Comparison of ENCODE assay signal across 8 cellular contexts in the genomic region with DNA sequence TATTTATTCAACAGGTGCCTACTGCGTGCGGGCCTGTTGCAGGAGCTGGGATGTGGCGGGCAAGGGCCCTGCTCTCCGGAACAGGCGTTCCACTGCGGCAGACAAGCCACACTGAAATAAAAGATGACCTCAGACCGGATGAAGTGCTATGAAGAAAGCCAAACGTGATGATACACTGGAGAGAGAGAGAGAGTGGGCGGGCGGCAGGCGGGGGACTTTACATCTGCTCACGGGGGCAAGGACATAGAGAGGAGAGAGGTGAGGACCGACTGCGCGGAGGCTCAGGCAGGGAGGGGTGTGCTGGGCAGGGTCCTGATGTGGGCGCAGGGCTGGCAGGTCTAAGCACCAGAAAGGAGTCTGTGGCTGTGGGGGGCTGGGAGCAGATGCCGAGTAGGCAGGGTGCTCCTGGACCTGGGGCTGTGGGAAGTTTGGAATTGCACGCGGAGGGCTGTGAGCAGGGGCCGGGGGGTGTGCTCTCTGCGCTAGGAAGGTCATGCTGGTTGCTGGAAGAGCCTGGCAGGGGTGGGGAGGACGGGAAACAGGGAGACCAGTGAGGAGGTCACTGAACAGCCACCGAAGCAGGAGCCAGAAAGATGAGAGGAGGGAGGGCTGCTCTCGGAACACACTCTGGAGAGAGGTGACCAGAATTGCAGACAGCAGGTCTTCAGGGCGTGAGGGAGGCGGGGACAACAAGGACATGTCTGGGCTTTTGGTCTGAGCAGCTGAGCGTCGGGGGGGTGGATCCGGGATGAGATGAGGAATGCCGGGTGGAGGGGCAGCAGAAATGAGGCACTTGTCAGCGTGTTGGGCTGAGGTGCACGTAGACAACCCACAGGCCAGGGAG. TPM values are rescaled to one million over a fixed set of nuclear protein-coding genes. Genes with fewer than 3 reads are reported as not detected.
DNase-seq lines count a peak whose midpoint lies in the region; ATAC-seq and TF ChIP-seq lines count a peak whose summit lies in the region.

No MANE protein-coding gene starts in this region.

- peak; percentile 88 for ATAC-seq in SK-N-SH treated with all-trans-retinoic acid at 6 μM for 48 hours
- ATAC-seq in foreskin keratinocyte = peak; percentile 76
- ATAC-seq in HG02798 (IDR thresholded peaks at IDR 0.05; ENCODE audit: poor library complexity, unreplicated experiment) = no peak
- no peak for ATAC-seq in activated CD4-positive, CD25-positive, alpha-beta regulatory T cell treated with anti-CD3 and anti-CD28 coated beads, Interleukin-2, amount 50 U/mL, for 24 hours

- intact Hi-C loops in posterior vena cava (cut with DNase I) = no loop called here

- no peak overlapping the region for H3K27ac ChIP-seq in foreskin keratinocyte

- TF ChIP-seq CTCF in foreskin keratinocyte (conservative IDR thresholded peaks at IDR 0.05) = no peak

- no peaks in the 10 kb centered on the region for H3K27me3 ChIP-seq in foreskin keratinocyte

- in situ Hi-C loops in G401 (cut with HindIII; ENCODE audit: low sequenced_read_pairs) = no loop called here

- H3K4me1 ChIP-seq in foreskin keratinocyte = peaks cover 14% of the 10 kb centered on the region

- DNase-seq in G401 (ENCODE audit: low spot score) = peak; percentile 79
- DNase-seq in foreskin keratinocyte = peak; percentile 55 to 76
- DNase-seq in posterior vena cava (ENCODE audit: low spot score) = peak; percentile 88
- no peak for DNase-seq in GM19238 (ENCODE audit: insufficient read length, low spot score)
- DNase-seq in DMS53 treated with DMSO at 0.1 percent for 48 hours (lab: John Stamatoyannopoulos, UW; ENCODE audit: unreplicated experiment) = no peak

TF ChIP-seq in SK-N-SH treated with all-trans-retinoic acid at 6 μM for 48 hours, 23 proteins besides CTCF, POLR2A, EP300 and RAD21:
- TF ChIP-seq BACH2 (CRISPR knock-in tag; IDR thresholded peaks at IDR 0.05; ENCODE audit: borderline replicate concordance) (no peak), ZFP3 (CRISPR knock-in tag; IDR thresholded peaks at IDR 0.05) (no peak), GLIS3 (CRISPR knock-in tag; IDR thresholded peaks at IDR 0.05) (0 out of 2 replicates have a peak, but pooled peaks have one; percentile 13), ESRRG (CRISPR knock-in tag; IDR thresholded peaks at IDR 0.05) (0 out of 2 replicates have a peak, but pooled peaks have one; percentile 26), RARB (CRISPR knock-in tag; IDR thresholded peaks at IDR 0.05) (no peak), ISL1 (CRISPR knock-in tag; IDR thresholded peaks at IDR 0.05) (0 out of 2 replicates have a peak, but pooled peaks have one; percentile 10), CSDC2 (CRISPR knock-in tag; IDR thresholded peaks at IDR 0.05) (no peak), SNAI2 (CRISPR knock-in tag; IDR thresholded peaks at IDR 0.05) (peak; percentile 30; the same call in 1 of the 2 replicates), ZNF8 (CRISPR knock-in tag; IDR thresholded peaks at IDR 0.05) (no peak), ZNF565 (CRISPR knock-in tag; conservative IDR thresholded peaks at IDR 0.05; ENCODE audit: low read depth) (no peak)
- TF ChIP-seq, protein P1, sequence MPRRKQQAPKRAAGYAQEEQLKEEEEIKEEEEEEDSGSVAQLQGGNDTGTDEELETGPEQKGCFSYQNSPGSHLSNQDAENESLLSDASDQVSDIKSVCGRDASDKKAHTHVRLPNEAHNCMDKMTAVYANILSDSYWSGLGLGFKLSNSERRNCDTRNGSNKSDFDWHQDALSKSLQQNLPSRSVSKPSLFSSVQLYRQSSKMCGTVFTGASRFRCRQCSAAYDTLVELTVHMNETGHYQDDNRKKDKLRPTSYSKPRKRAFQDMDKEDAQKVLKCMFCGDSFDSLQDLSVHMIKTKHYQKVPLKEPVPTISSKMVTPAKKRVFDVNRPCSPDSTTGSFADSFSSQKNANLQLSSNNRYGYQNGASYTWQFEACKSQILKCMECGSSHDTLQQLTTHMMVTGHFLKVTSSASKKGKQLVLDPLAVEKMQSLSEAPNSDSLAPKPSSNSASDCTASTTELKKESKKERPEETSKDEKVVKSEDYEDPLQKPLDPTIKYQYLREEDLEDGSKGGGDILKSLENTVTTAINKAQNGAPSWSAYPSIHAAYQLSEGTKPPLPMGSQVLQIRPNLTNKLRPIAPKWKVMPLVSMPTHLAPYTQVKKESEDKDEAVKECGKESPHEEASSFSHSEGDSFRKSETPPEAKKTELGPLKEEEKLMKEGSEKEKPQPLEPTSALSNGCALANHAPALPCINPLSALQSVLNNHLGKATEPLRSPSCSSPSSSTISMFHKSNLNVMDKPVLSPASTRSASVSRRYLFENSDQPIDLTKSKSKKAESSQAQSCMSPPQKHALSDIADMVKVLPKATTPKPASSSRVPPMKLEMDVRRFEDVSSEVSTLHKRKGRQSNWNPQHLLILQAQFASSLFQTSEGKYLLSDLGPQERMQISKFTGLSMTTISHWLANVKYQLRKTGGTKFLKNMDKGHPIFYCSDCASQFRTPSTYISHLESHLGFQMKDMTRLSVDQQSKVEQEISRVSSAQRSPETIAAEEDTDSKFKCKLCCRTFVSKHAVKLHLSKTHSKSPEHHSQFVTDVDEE (CRISPR knock-in tag; IDR thresholded peaks at IDR 0.05) = peak; percentile 16; the same call in 1 of the 2 replicates
- TF ChIP-seq, protein P2, sequence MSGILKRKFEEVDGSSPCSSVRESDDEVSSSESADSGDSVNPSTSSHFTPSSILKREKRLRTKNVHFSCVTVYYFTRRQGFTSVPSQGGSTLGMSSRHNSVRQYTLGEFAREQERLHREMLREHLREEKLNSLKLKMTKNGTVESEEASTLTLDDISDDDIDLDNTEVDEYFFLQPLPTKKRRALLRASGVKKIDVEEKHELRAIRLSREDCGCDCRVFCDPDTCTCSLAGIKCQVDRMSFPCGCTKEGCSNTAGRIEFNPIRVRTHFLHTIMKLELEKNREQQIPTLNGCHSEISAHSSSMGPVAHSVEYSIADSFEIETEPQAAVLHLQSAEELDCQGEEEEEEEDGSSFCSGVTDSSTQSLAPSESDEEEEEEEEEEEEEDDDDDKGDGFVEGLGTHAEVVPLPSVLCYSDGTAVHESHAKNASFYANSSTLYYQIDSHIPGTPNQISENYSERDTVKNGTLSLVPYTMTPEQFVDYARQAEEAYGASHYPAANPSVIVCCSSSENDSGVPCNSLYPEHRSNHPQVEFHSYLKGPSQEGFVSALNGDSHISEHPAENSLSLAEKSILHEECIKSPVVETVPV (CRISPR knock-in tag; IDR thresholded peaks at IDR 0.05) = no peak
- TF ChIP-seq, protein P3, sequence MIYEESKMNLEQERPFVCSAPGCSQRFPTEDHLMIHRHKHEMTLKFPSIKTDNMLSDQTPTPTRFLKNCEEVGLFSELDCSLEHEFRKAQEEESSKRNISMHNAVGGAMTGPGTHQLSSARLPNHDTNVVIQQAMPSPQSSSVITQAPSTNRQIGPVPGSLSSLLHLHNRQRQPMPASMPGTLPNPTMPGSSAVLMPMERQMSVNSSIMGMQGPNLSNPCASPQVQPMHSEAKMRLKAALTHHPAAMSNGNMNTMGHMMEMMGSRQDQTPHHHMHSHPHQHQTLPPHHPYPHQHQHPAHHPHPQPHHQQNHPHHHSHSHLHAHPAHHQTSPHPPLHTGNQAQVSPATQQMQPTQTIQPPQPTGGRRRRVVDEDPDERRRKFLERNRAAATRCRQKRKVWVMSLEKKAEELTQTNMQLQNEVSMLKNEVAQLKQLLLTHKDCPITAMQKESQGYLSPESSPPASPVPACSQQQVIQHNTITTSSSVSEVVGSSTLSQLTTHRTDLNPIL (CRISPR knock-in tag; IDR thresholded peaks at IDR 0.05; ENCODE audit: low read depth) = peak; percentile 83
- TF ChIP-seq, protein P4, sequence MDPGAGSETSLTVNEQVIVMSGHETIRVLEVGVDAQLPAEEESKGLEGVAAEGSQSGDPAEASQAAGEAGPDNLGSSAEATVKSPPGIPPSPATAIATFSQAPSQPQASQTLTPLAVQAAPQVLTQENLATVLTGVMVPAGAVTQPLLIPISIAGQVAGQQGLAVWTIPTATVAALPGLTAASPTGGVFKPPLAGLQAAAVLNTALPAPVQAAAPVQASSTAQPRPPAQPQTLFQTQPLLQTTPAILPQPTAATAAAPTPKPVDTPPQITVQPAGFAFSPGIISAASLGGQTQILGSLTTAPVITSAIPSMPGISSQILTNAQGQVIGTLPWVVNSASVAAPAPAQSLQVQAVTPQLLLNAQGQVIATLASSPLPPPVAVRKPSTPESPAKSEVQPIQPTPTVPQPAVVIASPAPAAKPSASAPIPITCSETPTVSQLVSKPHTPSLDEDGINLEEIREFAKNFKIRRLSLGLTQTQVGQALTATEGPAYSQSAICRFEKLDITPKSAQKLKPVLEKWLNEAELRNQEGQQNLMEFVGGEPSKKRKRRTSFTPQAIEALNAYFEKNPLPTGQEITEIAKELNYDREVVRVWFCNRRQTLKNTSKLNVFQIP (CRISPR knock-in tag; IDR thresholded peaks at IDR 0.05; ENCODE audit: borderline replicate concordance, low read depth) = 0 out of 2 replicates have a peak, but pooled peaks have one; percentile 30
TF ChIP-seq in SK-N-SH treated with all-trans-retinoic acid at 6 μM for 48 hours: peak in this region for 7.

RNA-seq across cellular contexts. Expression of gene MXRA7, which starts 9.9 kb away (rescaled TPM):
- total RNA-seq in G401 (2014; rRNA removed; shearing (Covaris generic)) = 93.4 and 96.7 TPM in 2 replicates
- total RNA-seq in foreskin keratinocyte = 57.8 and 81.5 TPM in 2 replicates
- 57.1 and 62.8 TPM in 2 replicates for polyA plus RNA-seq in foreskin keratinocyte
- 100 to 1,000 TPM; 343 to 428 TPM for total RNA-seq in posterior vena cava

RNA-seq across cellular contexts. Expression of gene JMJD6, which starts 25.6 kb away (rescaled TPM):
- total RNA-seq in G401 (2014; rRNA removed; shearing (Covaris generic)) = 14.6 and 31.9 TPM in 2 replicates
- 26.1 and 31.0 TPM in 2 replicates for total RNA-seq in foreskin keratinocyte
- 27.3 and 32.3 TPM in 2 replicates for polyA plus RNA-seq in foreskin keratinocyte
- total RNA-seq in posterior vena cava = 10 to 100 TPM; 32.1 to 43.0 TPM

RNA-seq across cellular contexts. Expression of gene METTL23, which starts 25.8 kb away (rescaled TPM):
- total RNA-seq in G401 (2014; rRNA removed; shearing (Covaris generic)) = 25.9 and 34.6 TPM in 2 replicates
- total RNA-seq in foreskin keratinocyte = 28.7 and 29.3 TPM in 2 replicates
- 35.8 and 37.8 TPM in 2 replicates for polyA plus RNA-seq in foreskin keratinocyte
- total RNA-seq in posterior vena cava = 10 to 100 TPM; 23.3 to 25.6 TPM

RNA-seq across cellular contexts. Expression of gene SRSF2, which starts 36.3 kb away (rescaled TPM):
- 369 and 387 TPM in 2 replicates for total RNA-seq in G401 (2014; rRNA removed; shearing (Covaris generic))
- total RNA-seq in foreskin keratinocyte = 280 and 282 TPM in 2 replicates
- 228 and 247 TPM in 2 replicates for polyA plus RNA-seq in foreskin keratinocyte
- 100 to 1,000 TPM; 120 to 133 TPM for total RNA-seq in posterior vena cava

RNA-seq across cellular contexts. Expression of gene MFSD11, which starts 37.1 kb away (rescaled TPM):
- 11.5 and 45.7 TPM in 2 replicates for total RNA-seq in G401 (2014; rRNA removed; shearing (Covaris generic))
- total RNA-seq in foreskin keratinocyte (13.8 and 16.3 TPM in 2 replicates), posterior vena cava (10 to 100 TPM; 20.7 to 24.0 TPM)
- polyA plus RNA-seq in foreskin keratinocyte = 9.1 and 10.1 TPM in 2 replicates

Comparison
In these comparisons a context has a peak if more than half of its experiments do, and no peak if none do; other contexts are left out.
1. DNase-seq: peak in G401 (single experiment), foreskin keratinocyte (2 of 2) and posterior vena cava (single experiment); none in GM19238 (single experiment) and DMS53 treated with DMSO at 0.1 percent for 48 hours (single experiment).
2. ATAC-seq: peak in SK-N-SH treated with all-trans-retinoic acid at 6 μM for 48 hours (single experiment) and foreskin keratinocyte (single experiment); none in HG02798 (single experiment) and activated CD4-positive, CD25-positive, alpha-beta regulatory T cell treated with anti-CD3 and anti-CD28 coated beads, Interleukin-2, amount 50 U/mL, for 24 hours (0 of 2).